20 cellular contexts compared by ENCODE assay signal in genomic region chr1:233251321-233251720, GRCh38. TPM values are rescaled to one million over a fixed set of nuclear protein-coding genes. Genes with fewer than 3 reads are reported as not detected.
A peak's percentile ranks its signal among the peaks of the same experiment; 100 is the strongest.
DNase-seq lines count a peak whose midpoint lies in the region; ATAC-seq, FAIRE-seq and TF ChIP-seq lines count a peak whose summit lies in the region.
"Had no signal": no experiment of that assay in that cellular context is flagged by ENCODE, and none has a peak within 500 bp of the region (broad histone marks: within the 10 kb centered on the region; RNA-seq: fewer than 3 reads in every experiment).

No MANE protein-coding gene starts in this region.

- FAIRE-seq in GM12892 (lab: Jason Lieb, UNC), result peak; percentile 71
- no peak for FAIRE-seq in HTR-8/SVneo (lab: Jason Lieb, UNC)
- FAIRE-seq: G401.6, GM19239, H1 had no signal

- peaks cover 11% of the 10 kb centered on the region for H3K4me1 Mint-ChIP-seq in endodermal cell

- H3K27me3 Mint-ChIP-seq in endodermal cell (ENCODE audit: insufficient read depth), result peaks cover 14% of the 10 kb centered on the region
- H3K27me3 Mint-ChIP-seq: CD4-positive, alpha-beta memory T cell had no signal

- H3K36me3 Mint-ChIP-seq in endodermal cell (ENCODE audit: low read depth), result peaks cover 56% of the 10 kb centered on the region

- ATAC-seq in GM18870 (IDR thresholded peaks at IDR 0.05; ENCODE audit: unreplicated experiment), result no peak
- no peak for ATAC-seq in GM18858 (IDR thresholded peaks at IDR 0.05; ENCODE audit: unreplicated experiment)

- H3K9me2 ChIP-seq in Loucy (replicated peaks; ENCODE audit: low read depth, low read length), result no peaks in the 10 kb centered on the region

- H3K4me2 ChIP-seq in Loucy (ENCODE audit: low read depth, low read length, poor library complexity, severe bottlenecking), result peak overlapping the region; percentile 60

- no peak overlapping the region for H2AFZ ChIP-seq in Loucy (ENCODE audit: low read length)
- H2AFZ ChIP-seq: GM23248 had no signal

- H3F3A ChIP-seq in Loucy (ENCODE audit: low read depth), result peaks cover 28% of the 10 kb centered on the region; the same call in 1 of the 2 replicates

- peak overlapping the region; percentile 66 for H3K9ac ChIP-seq in Loucy (ENCODE audit: low read depth, low read length, poor library complexity, severe bottlenecking)
- H3K9ac ChIP-seq in endodermal cell (ENCODE audit: extremely low read depth, low read length, poor library complexity, severe bottlenecking), result no peak overlapping the region
- H3K9ac ChIP-seq: GM23248 had no signal

- H4K20me1 ChIP-seq in Loucy (ENCODE audit: insufficient read depth, low read length, poor library complexity, severe bottlenecking), result no peaks in the 10 kb centered on the region

- H3K4me3 ChIP-seq in Loucy (ENCODE audit: low read length, poor library complexity, severe bottlenecking) (peak overlapping the region; percentile 53), endodermal cell (ENCODE audit: low read length) (no peak overlapping the region), SJCRH30 (no peak overlapping the region)
- H3K4me3 ChIP-seq: GM23248 had no signal

- no peaks in the 10 kb centered on the region for H3K27me3 ChIP-seq in Loucy (ENCODE audit: insufficient read depth, low read length, poor library complexity, severe bottlenecking)
- H3K27me3 ChIP-seq in endodermal cell (ENCODE audit: control insufficient read depth, insufficient read depth, low read length, poor library complexity, severe bottlenecking), result peaks cover 8% of the 10 kb centered on the region
- H3K27me3 ChIP-seq in SJCRH30, result no peaks in the 10 kb centered on the region

- DNase-seq in GM12892 (ENCODE audit: insufficient read length) (no peak), endodermal cell (peak; percentile 26), SJCRH30 (no peak), HTR-8/SVneo (ENCODE audit: insufficient read length, low spot score) (no peak)
- DNase-seq: C1 segment of cervical spinal cord; Calu3; CD4-positive, alpha-beta memory T cell; COR-L47; DMS53; DMS79 treated with DMSO at 0.1 percent for 48 hours; GM23248; H7; HCEC 1CT had no signal

- 82 to 100% methylated on average over 1 to 2 of the region's 2 CpGs for WGBS in endodermal cell (ENCODE audit: insufficient coverage in 1 of 2, insufficient read length in 1 of 2), 2 experiments

- 0 out of 2 replicates have a peak, but pooled peaks have one; percentile 8 for TF ChIP-seq CTCF in 22Rv1 (IDR thresholded peaks at IDR 0.05)
- peak; percentile 31 for TF ChIP-seq CTCF in Loucy (conservative IDR thresholded peaks at IDR 0.05; ENCODE audit: low read length)
- TF ChIP-seq CTCF in endodermal cell (conservative IDR thresholded peaks at IDR 0.05), result no peak

- no peak overlapping the region for H3K27ac Mint-ChIP-seq in endodermal cell

- H3K9me3 Mint-ChIP-seq in endodermal cell, result no peaks in the 10 kb centered on the region
- H3K9me3 Mint-ChIP-seq: CD4-positive, alpha-beta memory T cell had no signal

- H3K9me3 ChIP-seq in Loucy (ENCODE audit: insufficient read depth, low read depth, low read length) (no peaks in the 10 kb centered on the region), endodermal cell (ENCODE audit: control insufficient read depth, low read length) (no peaks in the 10 kb centered on the region), SJCRH30 (replicated peaks) (no peaks in the 10 kb centered on the region)

- H3K4me1 ChIP-seq in Loucy (ENCODE audit: insufficient read depth, low read length, poor library complexity, severe bottlenecking), result peaks cover 77% of the 10 kb centered on the region
- no peaks in the 10 kb centered on the region for H3K4me1 ChIP-seq in endodermal cell (ENCODE audit: control insufficient read depth, insufficient read depth, low read length)
- H3K4me1 ChIP-seq in SJCRH30, result no peaks in the 10 kb centered on the region

- H3K79me2 ChIP-seq in Loucy (ENCODE audit: insufficient read depth, low read length), result peaks cover 18% of the 10 kb centered on the region

- no peak for TF ChIP-seq POLR2A in GM12892 (IDR thresholded peaks at IDR 0.05; ENCODE audit: low read depth, low read length)

- no peak overlapping the region for H3K27ac ChIP-seq in 22Rv1
- H3K27ac ChIP-seq in endodermal cell (ENCODE audit: low read depth, low read length), result no peak overlapping the region
- H3K27ac ChIP-seq in SJCRH30, result no peak overlapping the region
- H3K27ac ChIP-seq: GM23248 had no signal

- H3K4me3 Mint-ChIP-seq in endodermal cell, result no peak overlapping the region
- H3K4me3 Mint-ChIP-seq: CD4-positive, alpha-beta memory T cell had no signal

- H3K36me3 ChIP-seq in Loucy (ENCODE audit: insufficient read depth, low read length), result peaks cover 9% of the 10 kb centered on the region; the same call in 1 of the 2 replicates
- H3K36me3 ChIP-seq in endodermal cell (ENCODE audit: control insufficient read depth, insufficient read depth, low read length), result peaks cover 4% of the 10 kb centered on the region
- H3K36me3 ChIP-seq in SJCRH30, result no peaks in the 10 kb centered on the region

RNA-seq across cellular contexts. Expression of gene PCNX2, which starts 44.2 kb away (rescaled TPM):
- polyA plus RNA-seq in GM12892 (2012; ENCODE audit: missing spikeins), result 4.3 TPM
- 10 to 100 TPM; 23.9 to 39.1 TPM for total RNA-seq in endodermal cell
- polyA plus RNA-seq in endodermal cell (2013, experiment 1 of 2), result 11.8 TPM
- 6.7 TPM for polyA plus RNA-seq in endodermal cell (2013, experiment 2 of 2)
- total RNA-seq in SJCRH30 (2014; rRNA removed; shearing (Covaris generic)), result 3.5 and 4.5 TPM in 2 replicates
